Comparison of ENCODE assay signal across 1 cellular context in the genomic region with DNA sequence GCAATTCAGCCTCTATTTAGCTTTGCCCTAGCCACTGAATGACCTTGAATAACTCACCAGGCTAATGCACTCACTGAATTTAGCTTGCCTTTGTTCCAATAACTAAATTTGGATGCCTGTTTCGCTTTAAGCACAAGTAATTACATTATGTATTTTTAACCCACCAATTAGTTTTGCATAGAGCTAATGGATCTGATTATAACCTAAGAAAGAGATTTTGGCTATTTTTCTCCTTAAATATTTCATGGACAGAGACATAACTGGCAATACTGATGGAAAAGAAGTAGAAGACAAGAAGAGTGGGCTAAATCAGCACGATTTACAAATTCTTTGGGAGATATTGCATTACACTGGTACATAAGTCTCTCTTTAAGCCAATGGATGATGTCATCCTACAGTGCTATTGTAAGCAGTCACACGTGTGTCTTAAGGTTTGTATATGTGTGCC.
A peak's percentile ranks its signal among the peaks of the same experiment; 100 is the strongest.
TF ChIP-seq lines count a peak whose summit lies in the region.

No MANE protein-coding gene starts in this region.

TF ChIP-seq in HEK293, 187 proteins besides CTCF, POLR2A, EP300 and RAD21 (continued from another document):
- TF ChIP-seq, protein P1, sequence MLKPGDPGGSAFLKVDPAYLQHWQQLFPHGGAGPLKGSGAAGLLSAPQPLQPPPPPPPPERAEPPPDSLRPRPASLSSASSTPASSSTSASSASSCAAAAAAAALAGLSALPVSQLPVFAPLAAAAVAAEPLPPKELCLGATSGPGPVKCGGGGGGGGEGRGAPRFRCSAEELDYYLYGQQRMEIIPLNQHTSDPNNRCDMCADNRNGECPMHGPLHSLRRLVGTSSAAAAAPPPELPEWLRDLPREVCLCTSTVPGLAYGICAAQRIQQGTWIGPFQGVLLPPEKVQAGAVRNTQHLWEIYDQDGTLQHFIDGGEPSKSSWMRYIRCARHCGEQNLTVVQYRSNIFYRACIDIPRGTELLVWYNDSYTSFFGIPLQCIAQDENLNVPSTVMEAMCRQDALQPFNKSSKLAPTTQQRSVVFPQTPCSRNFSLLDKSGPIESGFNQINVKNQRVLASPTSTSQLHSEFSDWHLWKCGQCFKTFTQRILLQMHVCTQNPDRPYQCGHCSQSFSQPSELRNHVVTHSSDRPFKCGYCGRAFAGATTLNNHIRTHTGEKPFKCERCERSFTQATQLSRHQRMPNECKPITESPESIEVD (tag by site-specific recombination; IDR thresholded peaks at IDR 0.05) = no peak
- TF ChIP-seq ZNF558 (tag by site-specific recombination; IDR thresholded peaks at IDR 0.05) = 0 out of 2 replicates have a peak, but pooled peaks have one; percentile 29
- TF ChIP-seq, protein P2, sequence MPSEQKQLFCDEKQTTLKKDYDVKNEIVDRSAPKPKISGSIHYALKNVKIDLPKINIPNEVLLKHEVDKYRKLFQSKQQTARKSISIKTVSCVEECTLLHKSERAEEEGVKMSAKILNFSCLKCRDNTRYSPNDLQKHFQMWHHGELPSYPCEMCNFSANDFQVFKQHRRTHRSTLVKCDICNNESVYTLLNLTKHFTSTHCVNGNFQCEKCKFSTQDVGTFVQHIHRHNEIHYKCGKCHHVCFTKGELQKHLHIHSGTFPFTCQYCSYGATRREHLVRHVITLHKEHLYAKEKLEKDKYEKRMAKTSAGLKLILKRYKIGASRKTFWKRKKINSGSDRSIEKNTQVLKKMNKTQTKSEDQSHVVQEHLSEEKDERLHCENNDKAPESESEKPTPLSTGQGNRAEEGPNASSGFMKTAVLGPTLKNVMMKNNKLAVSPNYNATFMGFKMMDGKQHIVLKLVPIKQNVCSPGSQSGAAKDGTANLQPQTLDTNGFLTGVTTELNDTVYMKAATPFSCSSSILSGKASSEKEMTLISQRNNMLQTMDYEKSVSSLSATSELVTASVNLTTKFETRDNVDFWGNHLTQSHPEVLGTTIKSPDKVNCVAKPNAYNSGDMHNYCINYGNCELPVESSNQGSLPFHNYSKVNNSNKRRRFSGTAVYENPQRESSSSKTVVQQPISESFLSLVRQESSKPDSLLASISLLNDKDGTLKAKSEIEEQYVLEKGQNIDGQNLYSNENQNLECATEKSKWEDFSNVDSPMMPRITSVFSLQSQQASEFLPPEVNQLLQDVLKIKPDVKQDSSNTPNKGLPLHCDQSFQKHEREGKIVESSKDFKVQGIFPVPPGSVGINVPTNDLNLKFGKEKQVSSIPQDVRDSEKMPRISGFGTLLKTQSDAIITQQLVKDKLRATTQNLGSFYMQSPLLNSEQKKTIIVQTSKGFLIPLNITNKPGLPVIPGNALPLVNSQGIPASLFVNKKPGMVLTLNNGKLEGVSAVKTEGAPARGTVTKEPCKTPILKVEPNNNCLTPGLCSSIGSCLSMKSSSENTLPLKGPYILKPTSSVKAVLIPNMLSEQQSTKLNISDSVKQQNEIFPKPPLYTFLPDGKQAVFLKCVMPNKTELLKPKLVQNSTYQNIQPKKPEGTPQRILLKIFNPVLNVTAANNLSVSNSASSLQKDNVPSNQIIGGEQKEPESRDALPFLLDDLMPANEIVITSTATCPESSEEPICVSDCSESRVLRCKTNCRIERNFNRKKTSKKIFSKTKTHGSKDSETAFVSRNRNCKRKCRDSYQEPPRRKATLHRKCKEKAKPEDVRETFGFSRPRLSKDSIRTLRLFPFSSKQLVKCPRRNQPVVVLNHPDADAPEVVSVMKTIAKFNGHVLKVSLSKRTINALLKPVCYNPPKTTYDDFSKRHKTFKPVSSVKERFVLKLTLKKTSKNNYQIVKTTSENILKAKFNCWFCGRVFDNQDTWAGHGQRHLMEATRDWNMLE (tag by site-specific recombination; conservative IDR thresholded peaks at IDR 0.05; ENCODE audit: low read depth) = 0 out of 2 replicates have a peak, but pooled peaks have one; percentile 27
- TF ChIP-seq ZNF585B (tag by site-specific recombination; IDR thresholded peaks at IDR 0.05) = no peak
